In genomic region chr10:98758451-98758850, GRCh38 we compare ENCODE assay signal across 27 cellular contexts.
"Had no signal": no experiment of that assay in that cellular context is flagged by ENCODE, and none has a peak within 500 bp of the region (broad histone marks: within the 10 kb centered on the region; RNA-seq: fewer than 3 reads in every experiment).

No MANE protein-coding gene starts in this region.

- H3K27ac ChIP-seq: left ventricle myocardium inferior, pancreas, prostate gland, skin epidermis, stomach, testis, thyroid gland, transverse colon, upper lobe of left lung had no signal

- H3K9me3 ChIP-seq: mucosa of descending colon, pancreas, prostate gland, testis, thyroid gland had no signal

- H3K4me3 Mint-ChIP-seq: naive thymus-derived CD4-positive, alpha-beta T cell; natural killer cell treated with Interleukin-12 subunit alpha and Interleukin-12 subunit beta and Interleukin-15 and Interleukin-18, amount 100 ng/mL, for 72 hours; neural crest cell; stimulated activated naive B cell treated with anti-CD40 and anti-IgM and Interleukin-4, amounts not matched to agents 10 μg/mL and 1 μg/mL and 100 μg/mL, for 72 hours had no signal

- H3K9me3 Mint-ChIP-seq: neural crest cell; stimulated activated naive B cell treated with anti-CD40 and anti-IgM and Interleukin-4, amounts not matched to agents 10 μg/mL and 1 μg/mL and 100 μg/mL, for 72 hours had no signal

- ATAC-seq: mucosa of descending colon; naive thymus-derived CD4-positive, alpha-beta T cell; natural killer cell treated with Interleukin-12 subunit alpha and Interleukin-12 subunit beta and Interleukin-15 and Interleukin-18, amount 100 ng/mL, for 72 hours; pancreas; right cardiac atrium; sciatic nerve; stimulated activated naive B cell treated with anti-CD40 and anti-IgM and Interleukin-4, amounts not matched to agents 10 μg/mL and 1 μg/mL and 100 μg/mL, for 72 hours; stimulated activated naive CD8-positive, alpha-beta T cell treated with anti-CD3 and anti-CD28 coated beads, Interleukin-15, Interleukin-2, amounts not matched to agents 100 U/mL and 50 U/mL, for 24 hours had no signal

- H3K27ac Mint-ChIP-seq: naive thymus-derived CD4-positive, alpha-beta T cell; natural killer cell treated with Interleukin-12 subunit alpha and Interleukin-12 subunit beta and Interleukin-15 and Interleukin-18, amount 100 ng/mL, for 72 hours; stimulated activated naive B cell treated with anti-CD40 and anti-IgM and Interleukin-4, amounts not matched to agents 10 μg/mL and 1 μg/mL and 100 μg/mL, for 72 hours had no signal

- H3K4me1 ChIP-seq: left ventricle myocardium inferior, pancreas, prostate gland, stomach, testis, thyroid gland, transverse colon, upper lobe of left lung had no signal

- H3K36me3 ChIP-seq: left ventricle myocardium inferior, pancreas, prostate gland, stomach, thyroid gland, transverse colon, upper lobe of left lung had no signal

- DNase-seq: islet precursor cell; left ventricle myocardium inferior; midbrain; mucosa of descending colon; naive thymus-derived CD4-positive, alpha-beta T cell; nucleus accumbens; pancreas; posterior cingulate gyrus; retina; right cardiac atrium; stimulated activated CD4-positive, alpha-beta T cell treated with anti-CD3 and anti-CD28 coated beads, Interleukin-12 subunit alpha, Interleukin-12 subunit beta, amount 100 ng/mL, for 4 hours; stimulated activated CD4-positive, alpha-beta T cell treated with anti-CD3 and anti-CD28 coated beads, Interleukin-15, amount 100 ng/mL, for 24 hours; stimulated activated CD4-positive, alpha-beta T cell treated with anti-CD3 and anti-CD28 coated beads, Interleukin-2, amount 100 ng/mL, for 24 hours; stimulated activated CD4-positive, alpha-beta T cell treated with anti-CD3 and anti-CD28 coated beads, Interleukin-4, amount 100 ng/mL, for 1 hour; stimulated activated naive B cell treated with anti-CD40 and anti-IgM and Interleukin-4, amounts not matched to agents 10 μg/mL and 1 μg/mL and 100 μg/mL, for 72 hours; stimulated activated naive CD8-positive, alpha-beta T cell treated with anti-CD3 and anti-CD28 coated beads, Interleukin-15, Interleukin-2, amounts not matched to agents 100 U/mL and 50 U/mL, for 24 hours; stomach; testis; thyroid gland; transverse colon; upper lobe of left lung had no signal

- H3K27me3 ChIP-seq: stomach, testis, thyroid gland, transverse colon, upper lobe of left lung had no signal

- H3K4me1 Mint-ChIP-seq: naive thymus-derived CD4-positive, alpha-beta T cell; neural crest cell; stimulated activated naive B cell treated with anti-CD40 and anti-IgM and Interleukin-4, amounts not matched to agents 10 μg/mL and 1 μg/mL and 100 μg/mL, for 72 hours had no signal

- H3K36me3 Mint-ChIP-seq: naive thymus-derived CD4-positive, alpha-beta T cell; natural killer cell treated with Interleukin-12 subunit alpha and Interleukin-12 subunit beta and Interleukin-15 and Interleukin-18, amount 100 ng/mL, for 72 hours; stimulated activated naive B cell treated with anti-CD40 and anti-IgM and Interleukin-4, amounts not matched to agents 10 μg/mL and 1 μg/mL and 100 μg/mL, for 72 hours had no signal

- H3K4me3 ChIP-seq: left ventricle myocardium inferior, lung, mucosa of descending colon, pancreas, prostate gland, skin epidermis, stomach, testis, thyroid gland, transverse colon, upper lobe of left lung had no signal
